In the genomic region with DNA sequence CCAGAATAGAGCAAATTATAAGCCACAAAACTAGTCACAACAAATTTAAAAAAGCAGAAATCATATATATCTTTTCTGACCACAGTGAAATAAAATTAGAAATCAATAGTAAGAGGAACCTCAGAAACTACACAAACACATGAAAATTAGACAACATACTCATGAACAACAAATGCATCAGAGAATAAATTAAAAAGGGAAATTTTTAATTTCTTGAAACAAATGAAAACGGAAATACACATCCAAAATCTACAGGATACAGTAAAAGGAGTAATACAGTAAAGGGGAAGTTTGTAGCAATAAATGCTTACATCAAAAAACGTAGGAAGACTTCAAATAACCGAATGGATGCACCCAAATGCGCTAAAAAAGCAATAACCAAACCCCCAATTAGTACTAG, we compare ENCODE assay signal across 28 cellular contexts. TPM values are rescaled to one million over a fixed set of nuclear protein-coding genes. Genes with fewer than 3 reads are reported as not detected.
"Had no signal": no experiment of that assay in that cellular context is flagged by ENCODE, and none has a peak within 500 bp of the region (broad histone marks: within the 10 kb centered on the region; RNA-seq: fewer than 3 reads in every experiment).

No MANE protein-coding gene starts in this region.

- H3K9me3 ChIP-seq: suprapubic skin, testis, thyroid gland, upper lobe of right lung had no signal

- H3K4me1 ChIP-seq: stomach, suprapubic skin, thyroid gland, tibial artery, tibial nerve, transverse colon, upper lobe of left lung, upper lobe of right lung, uterus, vagina had no signal

- FAIRE-seq: urothelium cell line had no signal

- DNase-seq: stimulated activated CD4-positive, alpha-beta T cell treated with anti-CD3 and anti-CD28 coated beads, Interleukin-2, amount 100 ng/mL, for 48 hours; stimulated activated CD4-positive, alpha-beta T cell treated with anti-CD3 and anti-CD28 coated beads, Interleukin-4, amount 100 ng/mL, for 1 hour; stimulated activated CD4-positive, alpha-beta T cell treated with anti-CD3 and anti-CD28 coated beads, Interleukin-4, amount 100 ng/mL, for 24 hours; stimulated activated CD4-positive, alpha-beta T cell treated with anti-CD3 and anti-CD28 coated beads, Interleukin-4, amount 100 ng/mL, for 4 hours; stimulated activated CD8-positive, alpha-beta memory T cell treated with anti-CD3 and anti-CD28 coated beads, Interleukin-4, amount 100 ng/mL, for 48 hours; stimulated activated naive B cell treated with anti-CD40 and anti-IgM and Interleukin-4, amounts not matched to agents 10 μg/mL and 1 μg/mL and 100 μg/mL, for 72 hours; stimulated activated naive CD4-positive, alpha-beta T cell; stimulated activated naive CD4-positive, alpha-beta T cell treated with Interleukin-2 at 50 U/mL for 16 hours; stimulated activated naive CD8-positive, alpha-beta T cell treated with anti-CD3 and anti-CD28 coated beads, Interleukin-15, amount 100 ng/mL, for 72 hours; stimulated activated naive CD8-positive, alpha-beta T cell treated with anti-CD3 and anti-CD28 coated beads, Interleukin-15, Interleukin-2, amounts not matched to agents 100 U/mL and 50 U/mL, for 24 hours; stomach; substantia nigra; testis; thyroid gland; tibial artery; transverse colon; trophoblast cell; upper lobe of left lung; upper lobe of right lung; uterus had no signal

- H3K4me3 ChIP-seq: stomach, suprapubic skin, testis, thoracic aorta, thyroid gland, tibial artery, tibial nerve, transverse colon, upper lobe of left lung, upper lobe of right lung, uterus, vagina had no signal

- ATAC-seq: stimulated activated effector memory CD8-positive, alpha-beta T cell treated with anti-CD3 and anti-CD28 coated beads, Interleukin-12 subunit alpha, Interleukin-12 subunit beta, amount 100 ng/mL, for 72 hours; stimulated activated memory B cell treated with anti-CD40 and anti-IgM and Interleukin-4, amounts not matched to agents 10 μg/mL and 1 μg/mL and 100 μg/mL, for 72 hours; stimulated activated naive B cell treated with anti-CD40 and anti-IgM and Interleukin-4, amounts not matched to agents 10 μg/mL and 1 μg/mL and 100 μg/mL, for 72 hours; stimulated activated naive CD8-positive, alpha-beta T cell treated with anti-CD3 and anti-CD28 coated beads, Interleukin-15, amount 100 ng/mL, for 72 hours; stimulated activated naive CD8-positive, alpha-beta T cell treated with anti-CD3 and anti-CD28 coated beads, Interleukin-15, Interleukin-2, amounts not matched to agents 100 U/mL and 50 U/mL, for 24 hours; upper lobe of right lung had no signal

- H3K27ac ChIP-seq: stomach, suprapubic skin, testis, thoracic aorta, thyroid gland, tibial artery, tibial nerve, transverse colon, upper lobe of left lung, upper lobe of right lung, uterus, vagina had no signal

RNA-seq across cellular contexts. Expression of a gene that starts 19.2 kb away (rescaled TPM):
- total RNA-seq: thoracic aorta, tibial nerve, transverse colon, upper lobe of right lung, vagina had no signal
- polyA plus RNA-seq: urinary bladder had no signal
